20 cellular contexts compared by ENCODE assay signal in the genomic region with DNA sequence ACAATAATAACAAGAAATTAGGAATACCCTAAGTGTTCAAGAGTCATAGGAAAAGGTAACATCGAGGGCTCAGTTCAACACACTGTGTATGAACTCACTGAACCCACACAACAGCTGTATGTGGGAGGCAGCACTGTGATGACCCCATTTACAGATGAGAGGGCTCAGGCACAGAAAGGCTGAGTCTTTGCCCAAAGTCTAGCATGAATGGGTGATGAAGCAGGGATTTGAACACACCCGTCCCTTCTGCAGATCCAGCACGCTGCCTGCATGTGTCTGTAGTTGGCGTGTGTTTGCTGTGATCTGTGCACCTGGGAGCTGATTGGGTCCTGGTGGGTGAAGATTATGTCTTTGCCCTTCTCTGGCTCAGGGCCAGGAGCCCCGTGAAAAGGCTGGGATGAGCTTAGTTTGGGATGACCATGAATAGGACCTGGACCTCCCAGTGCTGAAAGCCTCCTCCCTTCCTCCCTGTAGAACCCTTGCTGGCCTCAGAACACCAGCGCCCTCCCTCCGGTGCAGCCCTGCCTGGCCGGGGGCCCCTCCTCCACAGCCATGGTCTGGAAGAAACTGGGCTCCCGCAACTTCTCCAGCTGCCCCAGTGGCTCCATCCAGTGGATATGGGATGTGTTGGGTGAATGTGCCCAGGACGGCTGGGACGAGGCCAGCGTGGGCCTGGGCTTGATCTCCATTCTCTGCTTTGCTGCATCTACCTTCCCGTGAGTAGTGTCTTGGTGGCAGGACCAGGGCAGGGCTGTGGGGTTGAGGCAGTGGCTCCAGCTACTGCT. TPM values are rescaled to one million over a fixed set of nuclear protein-coding genes. Genes with fewer than 3 reads are reported as not detected.
DNase-seq lines count a peak whose midpoint lies in the region; ATAC-seq and TF ChIP-seq lines count a peak whose summit lies in the region.
"Had no signal": no experiment of that assay in that cellular context is flagged by ENCODE, and none has a peak within 500 bp of the region (broad histone marks: within the 10 kb centered on the region; RNA-seq: fewer than 3 reads in every experiment).

No MANE protein-coding gene starts in this region.

- H3K9ac ChIP-seq in mesenchymal stem cell (ENCODE audit: low read length), result no peak overlapping the region

- H4K8ac ChIP-seq in mesenchymal stem cell (ENCODE audit: low read length), result no peak overlapping the region

- H3K4me3 ChIP-seq in astrocyte of the spinal cord (ENCODE audit: low read depth, low read length) (no peak overlapping the region), mesenchymal stem cell (ENCODE audit: insufficient read depth in 1 of 2, low read depth in 1 of 2, low read length in 2 of 2) (no peak overlapping the region)
- H3K4me3 ChIP-seq: ascending aorta, heart right ventricle, lung, ovary, right lobe of liver had no signal

- H2BK12ac ChIP-seq in mesenchymal stem cell (ENCODE audit: low read length in 2 of 2), result no peak overlapping the region

- H3K14ac ChIP-seq in mesenchymal stem cell (ENCODE audit: low read length in 2 of 2), result no peak overlapping the region

- DNase-seq in activated effector memory CD4-positive, alpha-beta T cell treated with anti-CD3 and anti-CD28 coated beads, Interleukin-2, amount 50 U/mL, for 16 hours, result peak; percentile 38
- DNase-seq in activated effector memory CD4-positive, alpha-beta T cell treated with Interleukin-2 at 50 U/mL for 16 hours, result no peak
- DNase-seq in astrocyte of the spinal cord (ENCODE audit: low read depth, low spot score) (no peak), mesenchymal stem cell (no peak), cortex of kidney (lab: John Stamatoyannopoulos, UW) (no peak)
- DNase-seq in activated naive CD4-positive, alpha-beta T cell treated with anti-CD3 and anti-CD28 coated beads, Interleukin-2, amount 50 U/mL, for 16 hours, result no peak
- DNase-seq: activated CD4-positive, alpha-beta T cell treated with anti-CD3 and anti-CD28 coated beads, Interleukin-2, amount 50 U/mL, for 1 hour; activated naive CD4-positive, alpha-beta T cell treated with anti-CD3 and anti-CD28 coated beads for 36 hours; cerebellar nuclear complex; heart right ventricle; NCI-H1930; NCI-H446; stimulated activated naive CD8-positive, alpha-beta T cell treated with anti-CD3 and anti-CD28 coated beads, Interleukin-15, Interleukin-2, amounts not matched to agents 100 U/mL and 50 U/mL, for 24 hours had no signal

- H2AK5ac ChIP-seq in mesenchymal stem cell (ENCODE audit: low read length, severe bottlenecking), result no peak overlapping the region

- H3K4me2 ChIP-seq in mesenchymal stem cell (ENCODE audit: low read length, poor library complexity, severe bottlenecking), result no peak overlapping the region

- H3K4ac ChIP-seq in mesenchymal stem cell (ENCODE audit: low read depth in 1 of 2, low read length in 2 of 2), result no peak overlapping the region

- no peak for ATAC-seq in GM18519 (IDR thresholded peaks at IDR 0.05; ENCODE audit: low FRiP score, unreplicated experiment)
- no peak for ATAC-seq in HG02938 (IDR thresholded peaks at IDR 0.05; ENCODE audit: unreplicated experiment)
- ATAC-seq: heart right ventricle; right lobe of liver; Right ventricle myocardium inferior; stimulated activated naive CD8-positive, alpha-beta T cell treated with anti-CD3 and anti-CD28 coated beads, Interleukin-15, Interleukin-2, amounts not matched to agents 100 U/mL and 50 U/mL, for 24 hours had no signal

- H3K18ac ChIP-seq in mesenchymal stem cell (ENCODE audit: low read depth in 1 of 2, low read length in 2 of 2), result no peak overlapping the region

- H2BK5ac ChIP-seq in mesenchymal stem cell (ENCODE audit: low read depth, low read length, poor library complexity, severe bottlenecking), result no peak overlapping the region

- no peak overlapping the region for H3K27ac ChIP-seq in mesenchymal stem cell (ENCODE audit: low read length, poor library complexity, severe bottlenecking)
- H3K27ac ChIP-seq: ascending aorta, heart right ventricle, ovary, right lobe of liver had no signal

- 96% methylated on average over 13 of the region's 13 CpGs for WGBS in mesenchymal stem cell

- no peak overlapping the region for H2BK120ac ChIP-seq in mesenchymal stem cell (ENCODE audit: low read depth, low read length)

- TF ChIP-seq CTCF in astrocyte of the spinal cord (IDR thresholded peaks at IDR 0.05; ENCODE audit: low read depth, low read length), result peak; percentile 7

- H3K4me1 ChIP-seq in mesenchymal stem cell (ENCODE audit: control insufficient read depth, insufficient read depth, low read depth, low read length), result peaks cover 34% of the 10 kb centered on the region

- no peaks in the 10 kb centered on the region for H3K27me3 ChIP-seq in mesenchymal stem cell (ENCODE audit: control insufficient read depth in 1 of 2, insufficient read depth in 1 of 2, low read length in 2 of 2)
- H3K27me3 ChIP-seq: ascending aorta, heart right ventricle, ovary, right lobe of liver had no signal

- peaks cover 39% of the 10 kb centered on the region for H3K79me1 ChIP-seq in mesenchymal stem cell (replicated peaks; ENCODE audit: low read length, poor library complexity, severe bottlenecking)

- H3K9me3 ChIP-seq in mesenchymal stem cell (ENCODE audit: control insufficient read depth, low read length), result no peaks in the 10 kb centered on the region
- H3K9me3 ChIP-seq: ascending aorta, heart right ventricle, ovary, right lobe of liver had no signal

- in situ Hi-C loops in astrocyte of the spinal cord (cut with HindIII; ENCODE audit: low sequenced_read_pairs), result no loop called here

- peak overlapping the region; percentile 3 for H4K91ac ChIP-seq in mesenchymal stem cell (ENCODE audit: low read length)

- H3K23ac ChIP-seq in mesenchymal stem cell (ENCODE audit: low read length in 2 of 2), result no peak overlapping the region

- H2BK15ac ChIP-seq in mesenchymal stem cell (ENCODE audit: low read depth, poor library complexity, severe bottlenecking), result no peak overlapping the region

- H2AFZ ChIP-seq in mesenchymal stem cell (ENCODE audit: low read depth, low read length), result no peak overlapping the region

- peaks cover 46% of the 10 kb centered on the region in 2 experiments for H3K36me3 ChIP-seq in mesenchymal stem cell (ENCODE audit: control insufficient read depth in 1 of 2, insufficient read depth in 2 of 2, low read depth in 1 of 2, low read length in 2 of 2)
- H3K36me3 ChIP-seq: ovary had no signal

RNA-seq across cellular contexts. Expression of a gene that starts 5.2 kb away (rescaled TPM):
- polyA plus RNA-seq in mesenchymal stem cell (2013, experiment 1 of 2), result 20.4 TPM
- 21.7 TPM for polyA plus RNA-seq in mesenchymal stem cell (2013, experiment 2 of 2)

RNA-seq across cellular contexts. Expression of a gene that starts 5.4 kb away (rescaled TPM):
- 48.0 TPM for polyA plus RNA-seq in mesenchymal stem cell (2013, experiment 1 of 2)
- polyA plus RNA-seq in mesenchymal stem cell (2013, experiment 2 of 2), result 51.1 TPM

RNA-seq across cellular contexts. Expression of a gene that starts 28.7 kb away (rescaled TPM):
- polyA plus RNA-seq in mesenchymal stem cell (2013, experiment 1 of 2), result 0.36 TPM
- 0.33 TPM for polyA plus RNA-seq in mesenchymal stem cell (2013, experiment 2 of 2)
